In the genomic region with DNA sequence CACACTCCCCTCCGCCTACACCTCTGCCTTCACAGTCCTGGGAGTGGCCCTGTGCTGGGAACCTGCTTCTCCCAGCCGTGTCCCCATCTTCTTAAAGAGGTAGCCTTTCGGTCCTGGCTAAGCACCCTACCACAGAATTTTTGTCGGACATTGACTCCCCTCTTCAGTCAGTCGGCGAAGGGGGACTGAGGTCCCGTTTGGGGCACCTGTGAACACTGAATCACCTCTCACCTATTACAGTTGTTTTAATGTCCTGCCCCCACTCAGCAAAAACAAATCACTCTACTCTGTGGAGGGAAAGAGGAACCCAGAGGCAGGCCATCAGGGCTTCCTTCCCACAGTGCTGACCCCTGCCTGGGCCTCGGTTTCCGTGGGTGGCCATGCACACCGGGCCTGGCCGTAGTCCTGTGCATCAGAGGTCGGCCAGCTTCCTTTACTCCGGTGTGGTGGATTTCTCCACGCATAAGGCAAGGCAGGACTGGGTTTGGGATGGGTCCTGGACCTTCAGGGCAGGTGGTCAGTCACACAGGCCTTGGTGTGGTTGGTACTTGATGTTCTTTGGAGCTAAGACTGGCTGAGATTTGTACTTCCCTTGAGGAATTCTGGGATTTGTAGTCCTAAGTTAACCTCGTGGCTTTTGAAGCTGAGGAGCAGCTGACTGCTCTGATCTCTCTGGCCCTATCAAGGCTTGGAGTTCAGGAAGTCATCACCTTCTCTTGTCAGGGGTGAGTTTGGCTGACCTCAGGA, we compare ENCODE assay signal across 8 cellular contexts. TPM values are rescaled to one million over a fixed set of nuclear protein-coding genes. Genes with fewer than 3 reads are reported as not detected.
DNase-seq lines count a peak whose midpoint lies in the region; ATAC-seq and TF ChIP-seq lines count a peak whose summit lies in the region.

No MANE protein-coding gene starts in this region.

- intact Hi-C loops in naive thymus-derived CD4-positive, alpha-beta T cell (cut with micrococcal nuclease) = no loop called here

- no peak for DNase-seq in activated CD4-positive, CD25-positive, alpha-beta regulatory T cell treated with anti-CD3 and anti-CD28 coated beads, Interleukin-2, amount 50 U/mL, for 72 hours
- no peak for DNase-seq in Jurkat, Clone E6-1 (ENCODE audit: low read depth, low spot score)
- DNase-seq in WTC11 (ENCODE audit: low spot score) (no peak), fibroblast of mammary gland (ENCODE audit: low read depth) (peak; percentile 83)
- DNase-seq in naive thymus-derived CD4-positive, alpha-beta T cell = peak in 4 of 9 donors; percentile 13 to 32 (median 28)

- peaks cover 8 to 10% of the 10 kb centered on the region in 2 donors for H3K4me1 ChIP-seq in naive thymus-derived CD4-positive, alpha-beta T cell (ENCODE audit: control insufficient read depth in 2 of 2, insufficient read depth in 2 of 2, low read length in 2 of 2)

- peaks cover 40% of the 10 kb centered on the region for H3K4me1 Mint-ChIP-seq in WTC11
- peaks cover 18 to 61% (median 24%) of the 10 kb centered on the region in 7 donors for H3K4me1 Mint-ChIP-seq in naive thymus-derived CD4-positive, alpha-beta T cell

- H3K27ac ChIP-seq in naive thymus-derived CD4-positive, alpha-beta T cell (ENCODE audit: low read depth, low read length) = peak overlapping the region; percentile 96

- H3K27ac Mint-ChIP-seq in WTC11 = peak overlapping the region; percentile 93
- peak overlapping the region; percentile 71 to 97 (median 91) for H3K27ac Mint-ChIP-seq in naive thymus-derived CD4-positive, alpha-beta T cell

- H3K27me3 Mint-ChIP-seq in WTC11 (ENCODE audit: low read depth) = no peaks in the 10 kb centered on the region
- H3K27me3 Mint-ChIP-seq in naive thymus-derived CD4-positive, alpha-beta T cell = no peaks in the 10 kb centered on the region

- H3K36me3 ChIP-seq in naive thymus-derived CD4-positive, alpha-beta T cell (ENCODE audit: control insufficient read depth in 2 of 3, insufficient read depth in 3 of 3, low read length in 3 of 3) = peaks cover 9 to 33% (median 13%) of the 10 kb centered on the region in 3 experiments

- H3K9me3 ChIP-seq in naive thymus-derived CD4-positive, alpha-beta T cell (ENCODE audit: control insufficient read depth in 2 of 3, low read length in 3 of 3) = no peaks in the 10 kb centered on the region

- ATAC-seq in activated CD4-positive, CD25-positive, alpha-beta regulatory T cell treated with anti-CD3 and anti-CD28 coated beads, Interleukin-2, amount 50 U/mL, for 24 hours = peak; percentile 12 to 15
- ATAC-seq in WTC11 = peak; percentile 24
- peak; percentile 29 for ATAC-seq in naive thymus-derived CD4-positive, alpha-beta T cell
- ATAC-seq in GM18907 (IDR thresholded peaks at IDR 0.05; ENCODE audit: unreplicated experiment) = no peak
- ATAC-seq in GM18502 (IDR thresholded peaks at IDR 0.05; ENCODE audit: poor library complexity, unreplicated experiment) = no peak

- H3K36me3 Mint-ChIP-seq in WTC11 = peaks cover 35% of the 10 kb centered on the region
- peaks cover 0 to 14% (median 5%) of the 10 kb centered on the region in 5 donors for H3K36me3 Mint-ChIP-seq in naive thymus-derived CD4-positive, alpha-beta T cell

- peak overlapping the region; percentile 65 for H3K4me3 ChIP-seq in Jurkat, Clone E6-1 (ENCODE audit: low read length)
- H3K4me3 ChIP-seq in fibroblast of mammary gland (ENCODE audit: control insufficient read depth, low read depth, low read length) = peak overlapping the region; percentile 60
- peak overlapping the region; percentile 66 for H3K4me3 ChIP-seq in naive thymus-derived CD4-positive, alpha-beta T cell (ENCODE audit: low read length)

- POLR2A ChIA-PET in WTC11 (lab: Charles Lee) = interaction anchor here (1.0 to 1.3 kb wide), 5 partner anchors 9 to 189 kb away, joined by 3 to 6 read pairs (median 3); a partner anchor contains a TSS
- POLR2A ChIA-PET in naive thymus-derived CD4-positive, alpha-beta T cell (lab: Charles Lee) = interaction anchor here (0.7 kb wide), 1 partner anchor 21 kb away, joined by 3 read pairs; no protein-coding TSS in a partner anchor

- H3K27me3 ChIP-seq in naive thymus-derived CD4-positive, alpha-beta T cell (ENCODE audit: control insufficient read depth in 2 of 2, insufficient read depth in 2 of 2, low read length in 2 of 2) = no peaks in the 10 kb centered on the region

- peak overlapping the region; percentile 92 for H3K4me3 Mint-ChIP-seq in WTC11
- peak overlapping the region; percentile 88 to 96 (median 92) for H3K4me3 Mint-ChIP-seq in naive thymus-derived CD4-positive, alpha-beta T cell

- CTCF ChIA-PET in WTC11 (lab: Charles Lee) = interaction anchor here (1.1 to 1.8 kb wide), 2 partner anchors 9 to 18 kb away, joined by 3 to 11 read pairs; no protein-coding TSS in a partner anchor
- CTCF ChIA-PET in naive thymus-derived CD4-positive, alpha-beta T cell (lab: Charles Lee) = interaction anchor here (0.5 to 0.6 kb wide), 2 partner anchors 99 to 440 kb away, joined by 3 to 4 read pairs; no protein-coding TSS in a partner anchor

- no peak for TF ChIP-seq CTCF in WTC11 (IDR thresholded peaks at IDR 0.05)
- TF ChIP-seq CTCF in fibroblast of mammary gland (conservative IDR thresholded peaks at IDR 0.05; ENCODE audit: control insufficient read depth, insufficient read depth, low read depth, low read length) = no peak

- H3K9me3 Mint-ChIP-seq in WTC11 = no peaks in the 10 kb centered on the region
- peaks cover 0 to 3% (median 0%) of the 10 kb centered on the region in 11 donors for H3K9me3 Mint-ChIP-seq in naive thymus-derived CD4-positive, alpha-beta T cell

TF ChIP-seq in WTC11, 78 proteins besides CTCF, POLR2A, EP300 and RAD21:
- TF ChIP-seq JAZF1 (CRISPR knock-in tag; IDR thresholded peaks at IDR 0.05) (no peak), KAT7 (CRISPR knock-in tag; IDR thresholded peaks at IDR 0.05; ENCODE audit: borderline replicate concordance) (no peak), OVOL2 (CRISPR knock-in tag; IDR thresholded peaks at IDR 0.05; ENCODE audit: borderline replicate concordance) (no peak), NFYB (CRISPR knock-in tag; conservative IDR thresholded peaks at IDR 0.05; ENCODE audit: low read depth) (no peak), ZNF396 (CRISPR knock-in tag; IDR thresholded peaks at IDR 0.05; ENCODE audit: borderline replicate concordance) (no peak), MXD4 (CRISPR knock-in tag; IDR thresholded peaks at IDR 0.05; ENCODE audit: borderline replicate concordance) (no peak), ZNF263 (CRISPR knock-in tag; IDR thresholded peaks at IDR 0.05; ENCODE audit: low read depth) (no peak), ZNF232 (CRISPR knock-in tag; IDR thresholded peaks at IDR 0.05) (no peak)
- TF ChIP-seq, protein P1, sequence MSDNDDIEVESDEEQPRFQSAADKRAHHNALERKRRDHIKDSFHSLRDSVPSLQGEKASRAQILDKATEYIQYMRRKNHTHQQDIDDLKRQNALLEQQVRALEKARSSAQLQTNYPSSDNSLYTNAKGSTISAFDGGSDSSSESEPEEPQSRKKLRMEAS (CRISPR knock-in tag; IDR thresholded peaks at IDR 0.05) = 0 out of 2 replicates have a peak, but pooled peaks have one; percentile 15
- TF ChIP-seq, protein P2, sequence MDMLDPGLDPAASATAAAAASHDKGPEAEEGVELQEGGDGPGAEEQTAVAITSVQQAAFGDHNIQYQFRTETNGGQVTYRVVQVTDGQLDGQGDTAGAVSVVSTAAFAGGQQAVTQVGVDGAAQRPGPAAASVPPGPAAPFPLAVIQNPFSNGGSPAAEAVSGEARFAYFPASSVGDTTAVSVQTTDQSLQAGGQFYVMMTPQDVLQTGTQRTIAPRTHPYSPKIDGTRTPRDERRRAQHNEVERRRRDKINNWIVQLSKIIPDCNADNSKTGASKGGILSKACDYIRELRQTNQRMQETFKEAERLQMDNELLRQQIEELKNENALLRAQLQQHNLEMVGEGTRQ (CRISPR knock-in tag; IDR thresholded peaks at IDR 0.05) = 0 out of 2 replicates have a peak, but pooled peaks have one; percentile 19

RNA-seq across cellular contexts. Expression of a gene that starts 0.7 kb away (rescaled TPM):
- polyA plus RNA-seq in Jurkat, Clone E6-1 (2012; ENCODE audit: insufficient read depth, insufficient read length) = 8.2 TPM
- 20.3 to 23.0 TPM (median 20.4 TPM) in 3 replicates for total RNA-seq in WTC11 (2021)
- total RNA-seq in naive thymus-derived CD4-positive, alpha-beta T cell = 10 to 100 TPM in 3 of 5 experiments, 1 to 10 TPM in 2; 5.7 to 13.4 (median 10.3) TPM
- polyA plus RNA-seq in naive thymus-derived CD4-positive, alpha-beta T cell = 1 to 10 TPM; 2.2 to 2.5 TPM

RNA-seq across cellular contexts. Expression of a gene that starts 22.3 kb away (rescaled TPM):
- 198 TPM for polyA plus RNA-seq in Jurkat, Clone E6-1 (2012; ENCODE audit: insufficient read depth, insufficient read length)
- total RNA-seq in WTC11 (2021) = 411 to 557 TPM (median 439 TPM) in 3 replicates
- 100 to 1,000 TPM; 200 to 341 (median 256) TPM for total RNA-seq in naive thymus-derived CD4-positive, alpha-beta T cell
- polyA plus RNA-seq in naive thymus-derived CD4-positive, alpha-beta T cell = 10 to 100 TPM; 19.1 to 59.1 TPM

RNA-seq across cellular contexts. Expression of a gene that starts 24.7 kb away (rescaled TPM):
- 7.6 TPM for polyA plus RNA-seq in Jurkat, Clone E6-1 (2012; ENCODE audit: insufficient read depth, insufficient read length)
- 15.7 to 22.6 TPM (median 17.0 TPM) in 3 replicates for total RNA-seq in WTC11 (2021)
- 1 to 10 TPM; 3.5 to 6.0 (median 5.0) TPM for total RNA-seq in naive thymus-derived CD4-positive, alpha-beta T cell
- 1 to 10 TPM in 1 of 2 donors, under 1 TPM in 1; 0.91 to 1.1 TPM for polyA plus RNA-seq in naive thymus-derived CD4-positive, alpha-beta T cell

RNA-seq across cellular contexts. Expression of a gene that starts 24.9 kb away (rescaled TPM):
- 225 TPM for polyA plus RNA-seq in Jurkat, Clone E6-1 (2012; ENCODE audit: insufficient read depth, insufficient read length)
- total RNA-seq in WTC11 (2021) = 117 to 133 TPM (median 118 TPM) in 3 replicates
- 100 to 1,000 TPM in 1 of 5 experiments, 10 to 100 TPM in 4; 34.9 to 112 (median 56.6) TPM for total RNA-seq in naive thymus-derived CD4-positive, alpha-beta T cell
- 10 to 100 TPM; 69.2 to 74.9 TPM for polyA plus RNA-seq in naive thymus-derived CD4-positive, alpha-beta T cell

RNA-seq across cellular contexts. Expression of a gene that starts 37.6 kb away (rescaled TPM):
- polyA plus RNA-seq in Jurkat, Clone E6-1 (2012; ENCODE audit: insufficient read depth, insufficient read length) = 378 TPM
- 303 to 359 TPM (median 320 TPM) in 3 replicates for total RNA-seq in WTC11 (2021)
- 100 to 1,000 TPM; 139 to 204 (median 149) TPM for total RNA-seq in naive thymus-derived CD4-positive, alpha-beta T cell
- 100 to 1,000 TPM; 181 to 200 TPM for polyA plus RNA-seq in naive thymus-derived CD4-positive, alpha-beta T cell

Comparison
In these comparisons a context has a peak if more than half of its experiments do, and no peak if none do; other contexts are left out.
1. ATAC-seq: peak in activated CD4-positive, CD25-positive, alpha-beta regulatory T cell treated with anti-CD3 and anti-CD28 coated beads, Interleukin-2, amount 50 U/mL, for 24 hours (2 of 2), WTC11 (single experiment) and naive thymus-derived CD4-positive, alpha-beta T cell (single experiment); none in GM18907 (single experiment) and GM18502 (single experiment).
2. Peak in every context shown above with its lines, with median percentiles within 50 percentile points of each other: H3K4me3 ChIP-seq.